In the genomic region with DNA sequence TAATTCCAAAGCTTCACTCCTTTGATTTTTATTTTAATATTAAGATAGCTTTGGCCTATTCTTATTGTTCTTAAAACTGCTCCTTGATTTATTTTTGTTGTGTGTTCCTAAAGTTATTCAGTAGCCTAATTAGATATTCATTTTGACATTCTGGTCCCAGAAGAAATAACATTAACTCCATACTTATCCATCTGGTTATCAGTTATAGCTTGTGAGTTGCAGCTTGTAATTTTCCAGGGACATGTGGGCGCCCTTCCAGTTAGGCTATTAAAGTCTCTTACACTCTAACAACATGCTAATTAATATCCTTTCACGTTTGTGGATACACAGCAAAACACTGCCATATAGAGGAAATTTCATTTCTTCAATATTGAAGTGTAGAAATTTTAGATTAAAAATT, we compare ENCODE assay signal across 17 cellular contexts.
DNase-seq lines count a peak whose midpoint lies in the region; ATAC-seq and TF ChIP-seq lines count a peak whose summit lies in the region.
"Had no signal": no experiment of that assay in that cellular context is flagged by ENCODE, and none has a peak within 500 bp of the region (broad histone marks: within the 10 kb centered on the region; RNA-seq: fewer than 3 reads in every experiment).

No MANE protein-coding gene starts in this region.

- TF ChIP-seq CTCF in BE2C (IDR thresholded peaks at IDR 0.05; ENCODE audit: low read depth, low read length) = no peak
- TF ChIP-seq CTCF in glutamatergic neuron (IDR thresholded peaks at IDR 0.05; ENCODE audit: partially characterized antibody, unreplicated experiment) = no peak

- no peak for ATAC-seq in HG03342 (IDR thresholded peaks at IDR 0.05; ENCODE audit: unreplicated experiment)
- ATAC-seq in GM18907 (IDR thresholded peaks at IDR 0.05; ENCODE audit: unreplicated experiment) = no peak
- ATAC-seq: T-cell had no signal

- DNase-seq in BE2C = peak; percentile 42
- DNase-seq in NCI-H1092 (lab: John Stamatoyannopoulos, UW) = peak; percentile 13
- DNase-seq in NCI-H524 (lab: John Stamatoyannopoulos, UW) = peak; percentile 76 to 82
- DNase-seq in glutamatergic neuron = no peak
- DNase-seq in NCI-H510A (lab: John Stamatoyannopoulos, UW) = no peak
- DNase-seq: EL, IMR-90, Karpas-422, MG63, NCI-H2029 treated with DMSO at 0.1 percent for 48 hours, NCI-H226, NCI-H82, T-cell had no signal

- H3K4me1 Mint-ChIP-seq in glutamatergic neuron (ENCODE audit: low read depth, unreplicated experiment) = peaks cover 7% of the 10 kb centered on the region
- H3K4me1 Mint-ChIP-seq: CD14-positive monocyte, T-cell had no signal

- H3K4me3 Mint-ChIP-seq in glutamatergic neuron (ENCODE audit: unreplicated experiment) = peak overlapping the region; percentile 36
- H3K4me3 Mint-ChIP-seq: CD14-positive monocyte, T-cell had no signal

- no peaks in the 10 kb centered on the region for H3K36me3 Mint-ChIP-seq in glutamatergic neuron (ENCODE audit: unreplicated experiment)
- H3K36me3 Mint-ChIP-seq: CD14-positive monocyte, T-cell had no signal

- H3K4me3 ChIP-seq in BE2C (ENCODE audit: low read depth, low read length) = no peak overlapping the region
- H3K4me3 ChIP-seq: MG63, SJSA1 had no signal

- H3K36me3 ChIP-seq in BE2C = no peaks in the 10 kb centered on the region
- H3K36me3 ChIP-seq: MG63, SJSA1 had no signal

- no peaks in the 10 kb centered on the region for H3K27me3 ChIP-seq in BE2C
- H3K27me3 ChIP-seq: MG63, SJSA1 had no signal

- no peaks in the 10 kb centered on the region for H3K9me3 ChIP-seq in BE2C
- H3K9me3 ChIP-seq: MG63, SJSA1 had no signal

- peaks cover 2% of the 10 kb centered on the region; the same call in 1 of the 2 replicates for H3K4me1 ChIP-seq in BE2C
- H3K4me1 ChIP-seq: SJSA1 had no signal

- H3K27me3 Mint-ChIP-seq in glutamatergic neuron (ENCODE audit: unreplicated experiment) = no peaks in the 10 kb centered on the region
- H3K27me3 Mint-ChIP-seq: T-cell had no signal

- peak overlapping the region; percentile 57 for H3K27ac Mint-ChIP-seq in glutamatergic neuron (ENCODE audit: unreplicated experiment)
- H3K27ac Mint-ChIP-seq: CD14-positive monocyte, T-cell had no signal

- H3K9me3 Mint-ChIP-seq in glutamatergic neuron (ENCODE audit: unreplicated experiment) = no peaks in the 10 kb centered on the region

Comparison
In these comparisons a context has a peak if more than half of its experiments do, and no peak if none do; other contexts are left out.
1. DNase-seq: peak in BE2C (single experiment), NCI-H1092 (single experiment) and NCI-H524 (2 of 2); none in glutamatergic neuron (single experiment) and NCI-H510A (single experiment).